In genomic region chr5:32932231-32932935, GRCh38 we compare ENCODE assay signal across 18 cellular contexts.
DNase-seq lines count a peak whose midpoint lies in the region; ATAC-seq, FAIRE-seq and TF ChIP-seq lines count a peak whose summit lies in the region.
"Had no signal": no experiment of that assay in that cellular context is flagged by ENCODE, and none has a peak within 500 bp of the region (broad histone marks: within the 10 kb centered on the region; RNA-seq: fewer than 3 reads in every experiment).

No MANE protein-coding gene starts in this region.

- no peaks in the 10 kb centered on the region for H3K9me3 Mint-ChIP-seq in nephron
- peaks cover 5% of the 10 kb centered on the region in 2 donors for H3K9me3 Mint-ChIP-seq in activated naive CD4-positive, alpha-beta T cell treated with anti-CD3 and anti-CD28 coated beads, Interleukin-2, amount 50 U/mL, for 72 hours

- H2AFZ ChIP-seq in K562 (ENCODE audit: low read depth, low read length) = no peak overlapping the region

- BruUV-seq in K562 (replicated peaks; lab: Mats Ljungman, UMichigan) = no TSS peak

- POLR2A ChIA-PET in K562 (lab: Yijun Ruan, JAX) = no interaction called here

- WGBS in K562 (ENCODE audit: insufficient coverage, low coverage, missing lambda C conversion rate) = 2% methylated on average over 4 of the region's 4 CpGs

- no peaks in the 10 kb centered on the region for H3K79me2 ChIP-seq in K562 (ENCODE audit: control insufficient read depth, insufficient read depth, low read length)

- CTCF ChIA-PET in K562 (lab: Yijun Ruan, JAX; ENCODE audit: low intra/inter-chr PET ratio) = no interaction called here

- in situ Hi-C loops in K562 (cut with MboI) = no loop called here

- TF ChIP-seq RAD21 in K562 (CRISPR knock-in tag; conservative IDR thresholded peaks at IDR 0.05 in 1 of 2, IDR thresholded peaks at IDR 0.05 in 1 of 2) = no peak

- TF ChIP-seq EP300 in K562 (IDR thresholded peaks at IDR 0.05; ENCODE audit: low read length) = no peak

- peaks cover 6% of the 10 kb centered on the region for H3K4me1 Mint-ChIP-seq in nephron
- H3K4me1 Mint-ChIP-seq: CD14-positive monocyte had no signal

- H3K4me2 ChIP-seq in K562 (ENCODE audit: insufficient read depth, low read length) = no peak overlapping the region

- H3K4me3 ChIP-seq in K562 = no peak overlapping the region
- H3K4me3 ChIP-seq in fibroblast of mammary gland (ENCODE audit: control insufficient read depth, low read depth, low read length) = no peak overlapping the region

- no peaks in the 10 kb centered on the region for H3K36me3 Mint-ChIP-seq in nephron (ENCODE audit: low read depth)
- no peaks in the 10 kb centered on the region for H3K36me3 Mint-ChIP-seq in activated naive CD4-positive, alpha-beta T cell treated with anti-CD3 and anti-CD28 coated beads, Interleukin-2, amount 50 U/mL, for 72 hours
- H3K36me3 Mint-ChIP-seq: CD14-positive monocyte; CD8-positive, alpha-beta T cell had no signal

- ATAC-seq in K562 = no peak
- ATAC-seq in GM18873 (IDR thresholded peaks at IDR 0.05; ENCODE audit: low FRiP score, unreplicated experiment) = no peak
- ATAC-seq in activated naive CD4-positive, alpha-beta T cell treated with anti-CD3 and anti-CD28 coated beads, Interleukin-2, amount 50 U/mL, for 72 hours = no peak
- ATAC-seq: CD8-positive, alpha-beta T cell had no signal

- TF ChIP-seq POLR2A in K562 (conservative IDR thresholded peaks at IDR 0.05) = no peak

- no peaks in the 10 kb centered on the region for H3K27me3 ChIP-seq in K562 (ENCODE audit: control insufficient read depth in 2 of 2, insufficient read depth in 2 of 2, low read length in 2 of 2)

- no peak overlapping the region for H3K9ac ChIP-seq in K562 (ENCODE audit: insufficient read depth in 1 of 2, low read depth in 2 of 2, low read length in 2 of 2)

- no peaks in the 10 kb centered on the region for H3K27me3 Mint-ChIP-seq in nephron (ENCODE audit: low read depth)

- peak overlapping the region in 2 of 3 experiments; percentile 42 to 67 for H3K27ac Mint-ChIP-seq in nephron
- no peak overlapping the region for H3K27ac Mint-ChIP-seq in activated naive CD4-positive, alpha-beta T cell treated with anti-CD3 and anti-CD28 coated beads, Interleukin-2, amount 50 U/mL, for 72 hours
- H3K27ac Mint-ChIP-seq: CD14-positive monocyte; CD8-positive, alpha-beta T cell had no signal

- peak; percentile 11 for DNase-seq in EH (ENCODE audit: low read depth)
- no peak for DNase-seq in K562 (ENCODE audit: extremely low read depth in 1 of 4, low spot score in 3 of 4)
- DNase-seq in fibroblast of mammary gland (ENCODE audit: low read depth) = peak; percentile 1
- DNase-seq in nucleus accumbens (lab: John Stamatoyannopoulos, UW) = no peak
- no peak for DNase-seq in HuH-7.5 (ENCODE audit: low spot score)
- DNase-seq in activated naive CD4-positive, alpha-beta T cell treated with anti-CD3 and anti-CD28 coated beads, Interleukin-2, amount 50 U/mL, for 72 hours (ENCODE audit: low spot score in 2 of 2) = no peak
- DNase-seq: CD8-positive, alpha-beta T cell; COR-L47; DMS153; DMS79 treated with DMSO at 0.1 percent for 48 hours; GDM1; HCEC 1CT had no signal

- no peaks in the 10 kb centered on the region for H3K9me1 ChIP-seq in K562 (ENCODE audit: control insufficient read depth, insufficient read depth, low read length)

- no peak overlapping the region for H3K4me3 Mint-ChIP-seq in nephron
- H3K4me3 Mint-ChIP-seq: CD14-positive monocyte; CD8-positive, alpha-beta T cell had no signal

- no peak overlapping the region for H3K27ac ChIP-seq in K562 (ENCODE audit: extremely low read depth, low read depth, low read length)
- H3K27ac ChIP-seq: 22Rv1, HL-60 had no signal

- FAIRE-seq in K562 (lab: Jason Lieb, UNC) = peak; percentile 6
- FAIRE-seq: D721Med had no signal

- no peaks in the 10 kb centered on the region for H3K4me1 ChIP-seq in K562 (replicated peaks in 1 of 2; ENCODE audit: control insufficient read depth in 2 of 2, insufficient read depth in 2 of 2, low read length in 2 of 2)

- H4K20me1 ChIP-seq in K562 (replicated peaks; ENCODE audit: control insufficient read depth, insufficient read depth, low read length) = no peaks in the 10 kb centered on the region

- no peak for TF ChIP-seq CTCF in K562 (IDR thresholded peaks at IDR 0.05 in 2 of 3, conservative IDR thresholded peaks at IDR 0.05 in 1 of 3; ENCODE audit: insufficient read depth in 2 of 3, low read depth in 1 of 3, low read length in 3 of 3)
- TF ChIP-seq CTCF in fibroblast of mammary gland (conservative IDR thresholded peaks at IDR 0.05; ENCODE audit: control insufficient read depth, insufficient read depth, low read depth, low read length) = no peak
- TF ChIP-seq CTCF in nephron (IDR thresholded peaks at IDR 0.05; ENCODE audit: unreplicated experiment in 3 of 3) = no peak

- no peaks in the 10 kb centered on the region for H3K9me3 ChIP-seq in K562 (replicated peaks; ENCODE audit: control insufficient read depth, insufficient read depth, low read depth, low read length)

- H3K36me3 ChIP-seq in K562 (ENCODE audit: control insufficient read depth, insufficient read depth, low read length) = no peaks in the 10 kb centered on the region

- intact Hi-C loops in K562 (cut with micrococcal nuclease) = no loop called here

TF ChIP-seq in K562, 482 proteins besides CTCF, POLR2A, EP300 and RAD21 (continues in another document):
- TF ChIP-seq ELF2 (CRISPR knock-in tag; IDR thresholded peaks at IDR 0.05) (no peak), ADNP (tag; IDR thresholded peaks at IDR 0.05) (no peak), MXI1 (IDR thresholded peaks at IDR 0.05; ENCODE audit: low read depth, low read length) (no peak), CHCHD3 (CRISPR knock-in tag; IDR thresholded peaks at IDR 0.05) (no peak), CREB3 (tag; conservative IDR thresholded peaks at IDR 0.05; ENCODE audit: low read depth) (no peak), ZNF592 (IDR thresholded peaks at IDR 0.05) (no peak), TAF15 (IDR thresholded peaks at IDR 0.05; ENCODE audit: low read depth, low read length) (no peak), DEAF1 (CRISPR knock-in tag; IDR thresholded peaks at IDR 0.05) (no peak), RFX1 (IDR thresholded peaks at IDR 0.05) (no peak)

Comparison
In these comparisons a context has a peak if more than half of its experiments do, and no peak if none do; other contexts are left out.
1. DNase-seq: peak in EH (single experiment) and fibroblast of mammary gland (single experiment); none in K562 (0 of 4), nucleus accumbens (0 of 56), HuH-7.5 (single experiment) and activated naive CD4-positive, alpha-beta T cell treated with anti-CD3 and anti-CD28 coated beads, Interleukin-2, amount 50 U/mL, for 72 hours (0 of 2).
2. H3K27ac Mint-ChIP-seq: peak in nephron (2 of 3); none in activated naive CD4-positive, alpha-beta T cell treated with anti-CD3 and anti-CD28 coated beads, Interleukin-2, amount 50 U/mL, for 72 hours (0 of 2).